1 cellular context compared by ENCODE assay signal in genomic region chr6:18264338-18265098, GRCh38.
A peak's percentile ranks its signal among the peaks of the same experiment; 100 is the strongest.
TF ChIP-seq lines count a peak whose summit lies in the region.

Gene DEK (minus strand): TSS chr6:18264530. CDS start chr6:18263987, 543 bp downstream.

TF ChIP-seq in K562, 482 proteins besides CTCF, POLR2A, EP300 and RAD21 (continued from another document and continues in another):
- TF ChIP-seq CHD7 (IDR thresholded peaks at IDR 0.05; ENCODE audit: low read depth, low read length), result no peak
- no peak for TF ChIP-seq EGR1 (conservative IDR thresholded peaks at IDR 0.05)
- no peak for TF ChIP-seq TFAM (CRISPR knock-in tag; conservative IDR thresholded peaks at IDR 0.05)
- TF ChIP-seq TCF3 (CRISPR knock-in tag; IDR thresholded peaks at IDR 0.05), result no peak
- peak; percentile 84 for TF ChIP-seq E2F4 (CRISPR knock-in tag; IDR thresholded peaks at IDR 0.05; ENCODE audit: low read depth)
- no peak for TF ChIP-seq ZSCAN29 (IDR thresholded peaks at IDR 0.05)
- no peak for TF ChIP-seq ZNF282 (CRISPR knock-in tag; IDR thresholded peaks at IDR 0.05)
- TF ChIP-seq RBM15 (IDR thresholded peaks at IDR 0.05; ENCODE audit: insufficient read depth, low read length), result no peak
- no peak for TF ChIP-seq HINFP (tag; conservative IDR thresholded peaks at IDR 0.05; ENCODE audit: low read depth)
- no peak for TF ChIP-seq NCOA2 (IDR thresholded peaks at IDR 0.05; ENCODE audit: partially characterized antibody in 2 of 2)
- TF ChIP-seq ZNF23 (CRISPR knock-in tag; IDR thresholded peaks at IDR 0.05), result no peak
- peak; percentile 53 for TF ChIP-seq FUS (optimal IDR thresholded peaks at IDR 0.05; ENCODE audit: low read depth, low read length)
- TF ChIP-seq HDGF (IDR thresholded peaks at IDR 0.05), result no peak
- no peak for TF ChIP-seq SAP30 (IDR thresholded peaks at IDR 0.05; ENCODE audit: borderline replicate concordance, insufficient read depth, low read depth, low read length, poor library complexity, severe bottlenecking)
- TF ChIP-seq FIP1L1 (IDR thresholded peaks at IDR 0.05; ENCODE audit: low read depth, low read length, poor library complexity, severe bottlenecking), result peak; percentile 56
- 0 out of 2 replicates have a peak, but pooled peaks have one; percentile 62 for TF ChIP-seq PREB (CRISPR knock-in tag; IDR thresholded peaks at IDR 0.05)
- TF ChIP-seq ETV1 (tag; conservative IDR thresholded peaks at IDR 0.05; ENCODE audit: low read depth), result peak; percentile 54
- no peak for TF ChIP-seq CREBBP (IDR thresholded peaks at IDR 0.05; ENCODE audit: low read depth, low read length)
- 0 out of 4 replicates have a peak, but pooled peaks of 1 of the 2 experiments have one; percentile 8 for TF ChIP-seq KDM1A (IDR thresholded peaks at IDR 0.05)
- TF ChIP-seq ZNF134 (CRISPR knock-in tag; conservative IDR thresholded peaks at IDR 0.05), result no peak
- TF ChIP-seq NR2F6 (CRISPR knock-in tag; IDR thresholded peaks at IDR 0.05), result no peak
- no peak for TF ChIP-seq ZNF655 (CRISPR knock-in tag; IDR thresholded peaks at IDR 0.05)
- TF ChIP-seq MEF2A (IDR thresholded peaks at IDR 0.05; ENCODE audit: control insufficient read depth, low read depth, low read length), result no peak
- no peak for TF ChIP-seq SMARCB1 (IDR thresholded peaks at IDR 0.05; ENCODE audit: insufficient read length, low read depth)
- TF ChIP-seq MEF2D (tag; conservative IDR thresholded peaks at IDR 0.05; ENCODE audit: low read depth), result no peak
- no peak for TF ChIP-seq U2AF1 (optimal IDR thresholded peaks at IDR 0.05; ENCODE audit: low read depth, low read length)
- no peak for TF ChIP-seq HBP1 (CRISPR knock-in tag; IDR thresholded peaks at IDR 0.05)
- no peak for TF ChIP-seq ZNF217 (CRISPR knock-in tag; IDR thresholded peaks at IDR 0.05)
- TF ChIP-seq ZNF24 (IDR thresholded peaks at IDR 0.05), result no peak
- TF ChIP-seq NR2C1 (IDR thresholded peaks at IDR 0.05), result no peak
- no peak for TF ChIP-seq NR2C1 (tag; IDR thresholded peaks at IDR 0.05)
- no peak for TF ChIP-seq SREBF1 (IDR thresholded peaks at IDR 0.05; ENCODE audit: borderline replicate concordance, low read depth, low read length)
- TF ChIP-seq SIN3A (IDR thresholded peaks at IDR 0.05; ENCODE audit: borderline replicate concordance in 2 of 2, control insufficient read depth in 1 of 2, low read depth in 2 of 2, low read length in 2 of 2), result 0 out of 4 replicates have a peak, but pooled peaks of 1 of the 2 experiments have one; percentile 21
- no peak; the same call in 1 of the 2 replicates for TF ChIP-seq CREM (IDR thresholded peaks at IDR 0.05; ENCODE audit: low read depth)
- TF ChIP-seq YBX1 (IDR thresholded peaks at IDR 0.05), result no peak
- TF ChIP-seq EWSR1 (IDR thresholded peaks at IDR 0.05; ENCODE audit: borderline replicate concordance, low read depth, partially characterized antibody), result no peak
- no peak for TF ChIP-seq ARID3B (CRISPR knock-in tag; IDR thresholded peaks at IDR 0.05; ENCODE audit: borderline replicate concordance)
- no peak for TF ChIP-seq NCOA1 (IDR thresholded peaks at IDR 0.05; ENCODE audit: low read depth)
- TF ChIP-seq ZNF212 (CRISPR knock-in tag; IDR thresholded peaks at IDR 0.05), result no peak
- no peak for TF ChIP-seq MIER1 (IDR thresholded peaks at IDR 0.05; ENCODE audit: low read depth)
- no peak for TF ChIP-seq ZNF41 (CRISPR knock-in tag; conservative IDR thresholded peaks at IDR 0.05)
- no peak for TF ChIP-seq PTBP1 (IDR thresholded peaks at IDR 0.05; ENCODE audit: low read depth, low read length)
- peak; percentile 83 for TF ChIP-seq ZFX (CRISPR knock-in tag; IDR thresholded peaks at IDR 0.05)
- TF ChIP-seq PPARD (CRISPR knock-in tag; IDR thresholded peaks at IDR 0.05), result no peak
- TF ChIP-seq ARID3A (IDR thresholded peaks at IDR 0.05; ENCODE audit: borderline replicate concordance, low read depth, low read length), result 0 out of 2 replicates have a peak, but pooled peaks have one; percentile 31
- TF ChIP-seq HNRNPL (IDR thresholded peaks at IDR 0.05; ENCODE audit: low read depth, low read length), result no peak
